Comparison of ENCODE assay signal across 16 cellular contexts in genomic region chr14:45868377-45868776, GRCh38.
A peak's percentile ranks its signal among the peaks of the same experiment; 100 is the strongest.
DNase-seq lines count a peak whose midpoint lies in the region; ATAC-seq, FAIRE-seq and TF ChIP-seq lines count a peak whose summit lies in the region.
"Had no signal": no experiment of that assay in that cellular context is flagged by ENCODE, and none has a peak within 500 bp of the region (broad histone marks: within the 10 kb centered on the region; RNA-seq: fewer than 3 reads in every experiment).

No MANE protein-coding gene starts in this region.

- peaks cover 17% of the 10 kb centered on the region for H3K9me3 Mint-ChIP-seq in neural crest cell

- H3K27ac Mint-ChIP-seq in neural crest cell (ENCODE audit: unreplicated experiment), result peak overlapping the region; percentile 43
- H3K27ac Mint-ChIP-seq: activated naive CD4-positive, alpha-beta T cell treated with anti-CD3 and anti-CD28 coated beads, Interleukin-2, amount 50 U/mL, for 24 hours; immature natural killer cell; memory B cell had no signal

- H3K27me3 Mint-ChIP-seq in neural crest cell (ENCODE audit: low read depth), result no peaks in the 10 kb centered on the region
- H3K27me3 Mint-ChIP-seq: activated naive CD4-positive, alpha-beta T cell treated with anti-CD3 and anti-CD28 coated beads, Interleukin-2, amount 50 U/mL, for 24 hours; memory B cell had no signal

- no peak overlapping the region for H3K4me3 Mint-ChIP-seq in neural crest cell
- H3K4me3 Mint-ChIP-seq: activated naive CD4-positive, alpha-beta T cell treated with anti-CD3 and anti-CD28 coated beads, Interleukin-2, amount 50 U/mL, for 24 hours; immature natural killer cell; memory B cell had no signal

- ATAC-seq in GM19023 (IDR thresholded peaks at IDR 0.05; ENCODE audit: unreplicated experiment) (peak; percentile 72), HG02588 (IDR thresholded peaks at IDR 0.05; ENCODE audit: unreplicated experiment) (peak; percentile 72), HG03196 (IDR thresholded peaks at IDR 0.05; ENCODE audit: unreplicated experiment) (peak; percentile 81)
- ATAC-seq: stimulated activated naive CD8-positive, alpha-beta T cell treated with anti-CD3 and anti-CD28 coated beads, Interleukin-15, Interleukin-2, amounts not matched to agents 100 U/mL and 50 U/mL, for 24 hours had no signal

- FAIRE-seq in D721Med (lab: Jason Lieb, UNC), result no peak

- H3K4me1 Mint-ChIP-seq in neural crest cell, result peaks cover 5% of the 10 kb centered on the region
- H3K4me1 Mint-ChIP-seq: activated naive CD4-positive, alpha-beta T cell treated with anti-CD3 and anti-CD28 coated beads, Interleukin-2, amount 50 U/mL, for 24 hours; immature natural killer cell; memory B cell had no signal

- DNase-seq in neural crest cell (ENCODE audit: low read depth, low spot score) (no peak), D721Med (ENCODE audit: insufficient read length, low spot score) (no peak), SIG-M5 treated with dmso at 0.1 percent for 504 hours (lab: John Stamatoyannopoulos, UW; ENCODE audit: unreplicated experiment) (no peak), MV-4-11 (lab: John Stamatoyannopoulos, UW) (no peak)
- DNase-seq: activated CD8-positive, alpha-beta memory T cell treated with anti-CD3 and anti-CD28 coated beads, Interleukin-2, amount 50 U/mL, for 4 hours; immature natural killer cell; NCI-H1694; NCI-H526; nucleus accumbens; Peyer's patch; stimulated activated naive CD8-positive, alpha-beta T cell treated with anti-CD3 and anti-CD28 coated beads, Interleukin-15, Interleukin-2, amounts not matched to agents 100 U/mL and 50 U/mL, for 24 hours had no signal

- peaks cover 5% of the 10 kb centered on the region for H3K36me3 Mint-ChIP-seq in neural crest cell (ENCODE audit: low read depth)
- H3K36me3 Mint-ChIP-seq: activated naive CD4-positive, alpha-beta T cell treated with anti-CD3 and anti-CD28 coated beads, Interleukin-2, amount 50 U/mL, for 24 hours; memory B cell had no signal

- TF ChIP-seq CTCF in neural crest cell (conservative IDR thresholded peaks at IDR 0.05) (no peak), D721Med (IDR thresholded peaks at IDR 0.05; ENCODE audit: insufficient read depth, missing control alignments) (no peak)
